ENCODE assay signal across 1 cellular context in genomic region chr1:156282479-156283222, GRCh38.
TF ChIP-seq lines count a peak whose summit lies in the region.

TSS of gene SMG5 (minus strand) at chr1:156282825. CDS start at chr1:156282680, 145 bp downstream.

TF ChIP-seq in GM12878, 131 proteins besides CTCF, POLR2A, EP300 and RAD21 (continued from another document and continues in another):
- TF ChIP-seq CUX1 (IDR thresholded peaks at IDR 0.05; ENCODE audit: insufficient replicate concordance, low read depth, low read length) (no peak), ZBTB4 (CRISPR knock-in tag; IDR thresholded peaks at IDR 0.05) (no peak), NKRF (conservative IDR thresholded peaks at IDR 0.05) (peak; percentile 58; the same call in 1 of the 2 replicates), EZH2 (IDR thresholded peaks at IDR 0.05; ENCODE audit: borderline replicate concordance, control insufficient read depth, low read depth, low read length) (no peak), SREBF2 (IDR thresholded peaks at IDR 0.05; ENCODE audit: low read length) (no peak), CEBPZ (IDR thresholded peaks at IDR 0.05; ENCODE audit: low read depth, low read length) (no peak; the same call in 1 of the 2 replicates), ZNF217 (IDR thresholded peaks at IDR 0.05) (no peak), ZNF622 (IDR thresholded peaks at IDR 0.05) (no peak), RELB (IDR thresholded peaks at IDR 0.05; ENCODE audit: low read depth) (peak; percentile 74), NRF1 (conservative IDR thresholded peaks at IDR 0.05; ENCODE audit: low read depth, low read length) (no peak), CREB1 (IDR thresholded peaks at IDR 0.05; ENCODE audit: low read depth) (peak; percentile 71), BMI1 (IDR thresholded peaks at IDR 0.05; ENCODE audit: borderline replicate concordance) (no peak), E4F1 (IDR thresholded peaks at IDR 0.05; ENCODE audit: borderline replicate concordance, partially characterized antibody) (peak; percentile 48), IRF4 (IDR thresholded peaks at IDR 0.05; ENCODE audit: low read depth, low read length) (peak; percentile 77), PKNOX1 (IDR thresholded peaks at IDR 0.05) (peak; percentile 76), TCF7 (IDR thresholded peaks at IDR 0.05; ENCODE audit: borderline replicate concordance) (peak; percentile 47; the same call in 1 of the 2 replicates), E2F8 (IDR thresholded peaks at IDR 0.05; ENCODE audit: low read depth, partially characterized antibody) (peak; percentile 78), BCL3 (IDR thresholded peaks at IDR 0.05; ENCODE audit: borderline replicate concordance, insufficient read depth, low read depth, low read length, poor library complexity, severe bottlenecking) (no peak), HDGF (IDR thresholded peaks at IDR 0.05) (0 out of 2 replicates have a peak, but pooled peaks have one; percentile 9), MTA2 (IDR thresholded peaks at IDR 0.05; ENCODE audit: low read depth) (no peak), MYC (IDR thresholded peaks at IDR 0.05; ENCODE audit: insufficient read depth, insufficient read length, insufficient replicate concordance, low read length, severe bottlenecking) (peak; percentile 59)
